In the genomic region with DNA sequence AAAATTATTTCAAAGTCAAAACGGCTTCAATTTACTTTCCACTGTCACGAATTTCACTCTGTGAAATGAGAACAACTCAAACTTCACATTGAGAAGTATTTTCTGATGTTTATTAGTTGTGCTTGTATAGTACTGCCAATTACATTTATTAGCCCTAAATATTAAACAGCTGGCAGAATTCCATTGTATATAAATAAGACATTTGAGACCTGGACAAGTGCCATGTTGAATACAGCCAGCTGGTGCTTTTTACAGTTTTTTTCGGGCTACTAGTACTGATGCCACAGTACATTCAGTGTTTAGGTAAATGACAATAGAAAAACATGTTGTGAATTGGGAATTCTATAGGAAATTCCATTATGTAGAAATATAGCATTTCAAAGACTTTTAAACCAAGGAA, we compare ENCODE assay signal across 23 cellular contexts.
DNase-seq lines count a peak whose midpoint lies in the region; ATAC-seq, FAIRE-seq and TF ChIP-seq lines count a peak whose summit lies in the region.
"Had no signal": no experiment of that assay in that cellular context is flagged by ENCODE, and none has a peak within 500 bp of the region (broad histone marks: within the 10 kb centered on the region; RNA-seq: fewer than 3 reads in every experiment).

No MANE protein-coding gene starts in this region.

- H2AFZ ChIP-seq in mesenchymal stem cell (ENCODE audit: low read depth, low read length), result no peak overlapping the region
- H2AFZ ChIP-seq: GM23248 had no signal

- H2BK5ac ChIP-seq in mesenchymal stem cell (ENCODE audit: low read depth, low read length, poor library complexity, severe bottlenecking), result no peak overlapping the region

- no peak overlapping the region for H4K91ac ChIP-seq in mesenchymal stem cell (ENCODE audit: low read length)

- DNase-seq in DMS 273 (lab: John Stamatoyannopoulos, UW; ENCODE audit: unreplicated experiment) (peak; percentile 83), LNCaP clone FGC (ENCODE audit: low read depth) (peak; percentile 69), NCI-H446 (lab: John Stamatoyannopoulos, UW) (peak; percentile 54 to 66), frontal cortex (ENCODE audit: low spot score in 2 of 2) (no peak), mesenchymal stem cell (no peak), anterior cingulate cortex (lab: John Stamatoyannopoulos, UW) (no peak)
- DNase-seq: ACHN; CD4-positive, alpha-beta T cell; COR-L47; DMS153; GM23248; H9; NCI-H1092; NCI-H146; NCI-H2081; NCI-H2227 treated with DMSO at 0.1 percent for 48 hours; NCI-H526; T-helper 1 cell had no signal

- no peaks in the 10 kb centered on the region for H3K9me3 Mint-ChIP-seq in stimulated activated memory B cell treated with anti-CD40 and anti-IgM and Interleukin-4, amounts not matched to agents 10 μg/mL and 1 μg/mL and 100 μg/mL, for 72 hours
- H3K9me3 Mint-ChIP-seq: H9 had no signal

- no peak overlapping the region for H3K14ac ChIP-seq in mesenchymal stem cell (ENCODE audit: low read length in 2 of 2)

- H3K36me3 ChIP-seq in mesenchymal stem cell (ENCODE audit: control insufficient read depth in 1 of 2, insufficient read depth in 2 of 2, low read depth in 1 of 2, low read length in 2 of 2), result no peaks in the 10 kb centered on the region
- H3K36me3 ChIP-seq: SJCRH30 had no signal

- no peaks in the 10 kb centered on the region for H3K36me3 Mint-ChIP-seq in stimulated activated memory B cell treated with anti-CD40 and anti-IgM and Interleukin-4, amounts not matched to agents 10 μg/mL and 1 μg/mL and 100 μg/mL, for 72 hours

- H3K27ac ChIP-seq in mesenchymal stem cell (ENCODE audit: low read length, poor library complexity, severe bottlenecking), result no peak overlapping the region
- H3K27ac ChIP-seq: BLaER1, GM23248, SJCRH30 had no signal

- H2BK120ac ChIP-seq in mesenchymal stem cell (ENCODE audit: low read depth, low read length), result no peak overlapping the region

- TF ChIP-seq CTCF in LNCaP clone FGC (IDR thresholded peaks at IDR 0.05; ENCODE audit: control insufficient read depth, extremely low read depth, insufficient read depth), result no peak

- H3K4me3 Mint-ChIP-seq in stimulated activated memory B cell treated with anti-CD40 and anti-IgM and Interleukin-4, amounts not matched to agents 10 μg/mL and 1 μg/mL and 100 μg/mL, for 72 hours, result no peak overlapping the region
- H3K4me3 Mint-ChIP-seq: CD4-positive, alpha-beta T cell; H9 had no signal

- H2BK12ac ChIP-seq in mesenchymal stem cell (ENCODE audit: low read length in 2 of 2), result no peak overlapping the region

- H3K27me3 Mint-ChIP-seq in stimulated activated memory B cell treated with anti-CD40 and anti-IgM and Interleukin-4, amounts not matched to agents 10 μg/mL and 1 μg/mL and 100 μg/mL, for 72 hours, result no peaks in the 10 kb centered on the region
- H3K27me3 Mint-ChIP-seq: CD4-positive, alpha-beta T cell had no signal

- no peak overlapping the region for H3K4ac ChIP-seq in mesenchymal stem cell (ENCODE audit: low read depth in 1 of 2, low read length in 2 of 2)

- H3K9ac ChIP-seq in mesenchymal stem cell (ENCODE audit: low read length), result no peak overlapping the region
- H3K9ac ChIP-seq: BLaER1, GM23248 had no signal

- H3K79me1 ChIP-seq in mesenchymal stem cell (replicated peaks; ENCODE audit: low read length, poor library complexity, severe bottlenecking), result no peaks in the 10 kb centered on the region

- H2AK5ac ChIP-seq in mesenchymal stem cell (ENCODE audit: low read length, severe bottlenecking), result no peak overlapping the region

- no peaks in the 10 kb centered on the region for H3K4me1 ChIP-seq in mesenchymal stem cell (ENCODE audit: control insufficient read depth, insufficient read depth, low read depth, low read length)
- H3K4me1 ChIP-seq: BLaER1 had no signal

- H2BK15ac ChIP-seq in mesenchymal stem cell (ENCODE audit: low read depth, poor library complexity, severe bottlenecking), result no peak overlapping the region

- FAIRE-seq in frontal cortex (lab: Jason Lieb, UNC), result peak; percentile 10
- FAIRE-seq: GM12891, K562 had no signal

- H3K4me2 ChIP-seq in mesenchymal stem cell (ENCODE audit: low read length, poor library complexity, severe bottlenecking), result no peak overlapping the region
- H3K4me2 ChIP-seq: BLaER1 had no signal

- H3K23ac ChIP-seq in mesenchymal stem cell (ENCODE audit: low read length in 2 of 2), result no peak overlapping the region

- WGBS in mesenchymal stem cell, result 100% methylated on average over 3 of the region's 3 CpGs

- H3K4me3 ChIP-seq in LNCaP clone FGC (ENCODE audit: low read depth, low read length) (no peak overlapping the region), mesenchymal stem cell (ENCODE audit: insufficient read depth in 1 of 2, low read depth in 1 of 2, low read length in 2 of 2) (no peak overlapping the region)
- H3K4me3 ChIP-seq: BLaER1, GM23248, K562, SJCRH30 had no signal

- no peak overlapping the region for H3K27ac Mint-ChIP-seq in stimulated activated memory B cell treated with anti-CD40 and anti-IgM and Interleukin-4, amounts not matched to agents 10 μg/mL and 1 μg/mL and 100 μg/mL, for 72 hours
- H3K27ac Mint-ChIP-seq: CD4-positive, alpha-beta T cell had no signal

- no peaks in the 10 kb centered on the region for H3K27me3 ChIP-seq in mesenchymal stem cell (ENCODE audit: control insufficient read depth in 1 of 2, insufficient read depth in 1 of 2, low read length in 2 of 2)
- H3K27me3 ChIP-seq: BLaER1, SJCRH30 had no signal

- no peak overlapping the region for H3K18ac ChIP-seq in mesenchymal stem cell (ENCODE audit: low read depth in 1 of 2, low read length in 2 of 2)

- no peaks in the 10 kb centered on the region for H3K4me1 Mint-ChIP-seq in stimulated activated memory B cell treated with anti-CD40 and anti-IgM and Interleukin-4, amounts not matched to agents 10 μg/mL and 1 μg/mL and 100 μg/mL, for 72 hours

- ATAC-seq in stimulated activated memory B cell treated with anti-CD40 and anti-IgM and Interleukin-4, amounts not matched to agents 10 μg/mL and 1 μg/mL and 100 μg/mL, for 72 hours, result no peak
- ATAC-seq: K562 had no signal

- H4K8ac ChIP-seq in mesenchymal stem cell (ENCODE audit: low read length), result no peak overlapping the region

- H3K9me3 ChIP-seq in mesenchymal stem cell (ENCODE audit: control insufficient read depth, low read length), result no peaks in the 10 kb centered on the region
- H3K9me3 ChIP-seq: BLaER1, SJCRH30 had no signal

Comparison
In these comparisons a context has a peak if more than half of its experiments do, and no peak if none do; other contexts are left out.
1. DNase-seq: peak in DMS 273 (single experiment), LNCaP clone FGC (single experiment) and NCI-H446 (2 of 2); none in frontal cortex (0 of 2), mesenchymal stem cell (single experiment) and anterior cingulate cortex (0 of 58).